Comparison of ENCODE assay signal across 20 cellular contexts in genomic region chr9:105151686-105151995, GRCh38.
"Had no signal": no experiment of that assay in that cellular context is flagged by ENCODE, and none has a peak within 500 bp of the region (broad histone marks: within the 10 kb centered on the region; RNA-seq: fewer than 3 reads in every experiment).

No MANE protein-coding gene starts in this region.

- H3K79me2 ChIP-seq: parathyroid adenoma had no signal

- H3K4me3 ChIP-seq: colonic mucosa, gastrocnemius medialis, left lung, right lobe of liver, stomach had no signal

- ATAC-seq: activated CD8-positive, alpha-beta T cell treated with anti-CD3 and anti-CD28 coated beads for 36 hours; activated naive CD8-positive, alpha-beta T cell treated with anti-CD3 and anti-CD28 coated beads, Interleukin-2, amount 50 U/mL, for 24 hours; activated T-cell treated with anti-CD3 and anti-CD28 coated beads, Interleukin-2, amount 50 U/mL, for 4 hours; gastrocnemius medialis; T-cell had no signal

- H2AFZ ChIP-seq: parathyroid adenoma had no signal

- H3K4me1 ChIP-seq: colonic mucosa, right lobe of liver had no signal

- DNase-seq: activated B cell treated with CpG ODN at 0.5 μM for 24 hours; activated CD4-positive, alpha-beta T cell treated with anti-CD3 and anti-CD28 coated beads, Interleukin-2, amount 10 ng/mL, durations not matched to agents 24 days and 14 days; activated CD8-positive, alpha-beta T cell treated with anti-CD3 and anti-CD28 coated beads for 36 hours; activated effector memory CD4-positive, alpha-beta T cell treated with Interleukin-2 at 50 U/mL for 16 hours; activated naive CD4-positive, alpha-beta T cell treated with anti-CD3 and anti-CD28 coated beads, Interleukin-2, amount 10 ng/mL, durations not matched to agents 7 days and 5 days; activated naive CD8-positive, alpha-beta T cell treated with anti-CD3 and anti-CD28 coated beads, Interleukin-2, amount 50 U/mL, for 24 hours; activated T-cell treated with anti-CD3 and anti-CD28 coated beads, Interleukin-2, amount 50 U/mL, for 4 hours; anterior cingulate cortex; colonic mucosa; gastrocnemius medialis; head of caudate nucleus; left lung; right lobe of liver; small intestine; stimulated activated CD4-positive, alpha-beta T cell treated with anti-CD3 and anti-CD28 coated beads, Interleukin-4, amount 100 ng/mL, for 1 hour; stomach; T-cell had no signal

- H3K9me3 ChIP-seq: colonic mucosa, gastrocnemius medialis, left lung, right lobe of liver, stomach had no signal

- H3K27ac ChIP-seq: colonic mucosa, gastrocnemius medialis, left lung, parathyroid adenoma, right lobe of liver, stomach had no signal

- H3K9ac ChIP-seq: parathyroid adenoma had no signal

- FAIRE-seq: endometrium, small intestine had no signal

- H3K27me3 ChIP-seq: brain microvascular endothelial cell, colonic mucosa, gastrocnemius medialis, left lung, right lobe of liver, stomach had no signal

- H3K36me3 ChIP-seq: brain microvascular endothelial cell, colonic mucosa, gastrocnemius medialis, left lung, right lobe of liver, stomach had no signal
